ENCODE assay signal across 28 cellular contexts in the genomic region with DNA sequence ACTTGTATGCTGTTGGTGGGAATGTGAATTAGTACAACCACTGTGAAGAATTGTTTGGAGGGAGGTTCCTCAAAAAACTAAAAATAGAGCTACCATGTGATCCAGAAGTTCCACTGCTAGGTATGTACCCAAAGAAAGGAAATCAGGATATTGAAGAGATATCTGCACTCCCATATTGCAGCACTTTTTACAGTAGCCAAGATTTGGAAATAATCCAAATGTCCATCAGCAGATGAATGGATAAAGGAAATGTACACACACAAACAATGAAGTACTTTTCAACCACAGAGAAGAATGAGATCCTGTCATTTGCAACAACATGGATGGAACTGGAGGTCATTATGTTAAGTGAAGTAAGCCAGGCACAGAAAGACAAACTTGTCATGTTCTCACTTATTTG. TPM values are rescaled to one million over a fixed set of nuclear protein-coding genes. Genes with fewer than 3 reads are reported as not detected.
DNase-seq lines count a peak whose midpoint lies in the region; ATAC-seq lines count a peak whose summit lies in the region.
"Had no signal": no experiment of that assay in that cellular context is flagged by ENCODE, and none has a peak within 500 bp of the region (broad histone marks: within the 10 kb centered on the region; RNA-seq: fewer than 3 reads in every experiment).

No MANE protein-coding gene starts in this region.

- ATAC-seq in HG03342 (IDR thresholded peaks at IDR 0.05; ENCODE audit: unreplicated experiment), result no peak
- ATAC-seq: PC-3, T-cell had no signal

- DNase-seq in NCI-H345 (lab: John Stamatoyannopoulos, UW) (peak; percentile 26), NCI-H345 treated with DMSO at 0.1 percent for 48 hours (lab: John Stamatoyannopoulos, UW; ENCODE audit: unreplicated experiment) (no peak), NCI-H748 (lab: John Stamatoyannopoulos, UW; ENCODE audit: unreplicated experiment) (peak; percentile 67), dermis blood vessel endothelial cell (peak; percentile 55), glomerular endothelial cell (ENCODE audit: extremely low read depth, low read depth, low spot score) (peak; percentile 16), NAMALWA (ENCODE audit: low spot score) (no peak), RPMI8226 (no peak)
- DNase-seq: DMS53; GM23248; HFFc6; IMR-90; KG1; MG63; NCI-H1417 treated with DMSO at 0.1 percent for 48 hours; NCI-H1694 treated with DMSO at 0.1 percent for 48 hours; NCI-H2171 treated with DMSO at 0.1 percent for 48 hours; NCI-H446 treated with DMSO at 0.1 percent for 48 hours; NCI-H526; NK-92 treated with Interleukin-12 subunit alpha and Interleukin-12 subunit beta, amount 100 ng/mL, for 24 hours; PC-3; Right ventricle myocardium superior; T-cell had no signal

RNA-seq across cellular contexts. Expression of gene TIGAR, which starts 25.9 kb away (rescaled TPM):
- total RNA-seq in dermis blood vessel endothelial cell (11.2 and 19.7 TPM in 2 replicates), glomerular endothelial cell (20.3 and 25.1 TPM in 2 replicates)

RNA-seq across cellular contexts. Expression of gene FGF23, which starts 32.6 kb away (rescaled TPM):
- total RNA-seq in dermis blood vessel endothelial cell, result not detected in 2 replicates
- not detected in 2 replicates for total RNA-seq in glomerular endothelial cell
- total RNA-seq: A172, Daoy, G401, GM23248, HFFc6, IMR-90, PC-3, Right ventricle myocardium superior, RPMI7951, SJSA1, T-cell had no signal

Comparison
In these comparisons a context has a peak if more than half of its experiments do, and no peak if none do; other contexts are left out.
1. DNase-seq: peak in NCI-H345 (single experiment), NCI-H748 (single experiment), dermis blood vessel endothelial cell (single experiment) and glomerular endothelial cell (single experiment); none in NCI-H345 treated with DMSO at 0.1 percent for 48 hours (single experiment), NAMALWA (single experiment) and RPMI8226 (single experiment).